ENCODE assay signal across 1 cellular context in the genomic region with DNA sequence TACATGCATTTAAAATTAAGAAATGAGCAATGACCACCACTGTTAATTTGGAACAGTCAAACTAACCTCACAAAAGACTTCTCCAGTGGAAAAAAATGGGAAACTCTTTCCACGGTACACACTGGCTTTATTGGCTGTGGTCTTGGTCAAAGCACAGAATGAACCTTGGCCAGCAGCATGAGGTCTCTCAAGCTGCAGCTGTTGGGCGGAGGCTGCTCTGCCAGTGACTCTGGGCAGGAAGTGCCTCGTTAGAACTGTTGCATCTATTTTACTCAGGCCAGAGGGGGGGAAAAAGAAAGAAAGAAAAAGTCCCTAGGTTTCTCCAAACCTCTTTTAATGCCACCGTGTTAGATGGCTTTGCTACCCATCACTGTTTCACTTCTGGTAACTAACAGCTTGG.
TF ChIP-seq lines count a peak whose summit lies in the region.

No MANE protein-coding gene starts in this region.

TF ChIP-seq in GM12878, 131 proteins besides CTCF, POLR2A, EP300 and RAD21:
- no peak for TF ChIP-seq CBFB (IDR thresholded peaks at IDR 0.05; ENCODE audit: low read depth)
- TF ChIP-seq ZNF207 (IDR thresholded peaks at IDR 0.05; ENCODE audit: borderline replicate concordance) = no peak
- TF ChIP-seq RAD51 (IDR thresholded peaks at IDR 0.05) = no peak
- TF ChIP-seq, protein P1, sequence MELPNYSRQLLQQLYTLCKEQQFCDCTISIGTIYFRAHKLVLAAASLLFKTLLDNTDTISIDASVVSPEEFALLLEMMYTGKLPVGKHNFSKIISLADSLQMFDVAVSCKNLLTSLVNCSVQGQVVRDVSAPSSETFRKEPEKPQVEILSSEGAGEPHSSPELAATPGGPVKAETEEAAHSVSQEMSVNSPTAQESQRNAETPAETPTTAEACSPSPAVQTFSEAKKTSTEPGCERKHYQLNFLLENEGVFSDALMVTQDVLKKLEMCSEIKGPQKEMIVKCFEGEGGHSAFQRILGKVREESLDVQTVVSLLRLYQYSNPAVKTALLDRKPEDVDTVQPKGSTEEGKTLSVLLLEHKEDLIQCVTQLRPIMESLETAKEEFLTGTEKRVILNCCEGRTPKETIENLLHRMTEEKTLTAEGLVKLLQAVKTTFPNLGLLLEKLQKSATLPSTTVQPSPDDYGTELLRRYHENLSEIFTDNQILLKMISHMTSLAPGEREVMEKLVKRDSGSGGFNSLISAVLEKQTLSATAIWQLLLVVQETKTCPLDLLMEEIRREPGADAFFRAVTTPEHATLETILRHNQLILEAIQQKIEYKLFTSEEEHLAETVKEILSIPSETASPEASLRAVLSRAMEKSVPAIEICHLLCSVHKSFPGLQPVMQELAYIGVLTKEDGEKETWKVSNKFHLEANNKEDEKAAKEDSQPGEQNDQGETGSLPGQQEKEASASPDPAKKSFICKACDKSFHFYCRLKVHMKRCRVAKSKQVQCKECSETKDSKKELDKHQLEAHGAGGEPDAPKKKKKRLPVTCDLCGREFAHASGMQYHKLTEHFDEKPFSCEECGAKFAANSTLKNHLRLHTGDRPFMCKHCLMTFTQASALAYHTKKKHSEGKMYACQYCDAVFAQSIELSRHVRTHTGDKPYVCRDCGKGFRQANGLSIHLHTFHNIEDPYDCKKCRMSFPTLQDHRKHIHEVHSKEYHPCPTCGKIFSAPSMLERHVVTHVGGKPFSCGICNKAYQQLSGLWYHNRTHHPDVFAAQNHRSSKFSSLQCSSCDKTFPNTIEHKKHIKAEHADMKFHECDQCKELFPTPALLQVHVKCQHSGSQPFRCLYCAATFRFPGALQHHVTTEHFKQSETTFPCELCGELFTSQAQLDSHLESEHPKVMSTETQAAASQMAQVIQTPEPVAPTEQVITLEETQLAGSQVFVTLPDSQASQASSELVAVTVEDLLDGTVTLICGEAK (IDR thresholded peaks at IDR 0.05; ENCODE audit: borderline replicate concordance) = no peak
- no peak for TF ChIP-seq CHD4 (IDR thresholded peaks at IDR 0.05)
- TF ChIP-seq RBBP5 (conservative IDR thresholded peaks at IDR 0.05) = no peak
- TF ChIP-seq, protein P2, sequence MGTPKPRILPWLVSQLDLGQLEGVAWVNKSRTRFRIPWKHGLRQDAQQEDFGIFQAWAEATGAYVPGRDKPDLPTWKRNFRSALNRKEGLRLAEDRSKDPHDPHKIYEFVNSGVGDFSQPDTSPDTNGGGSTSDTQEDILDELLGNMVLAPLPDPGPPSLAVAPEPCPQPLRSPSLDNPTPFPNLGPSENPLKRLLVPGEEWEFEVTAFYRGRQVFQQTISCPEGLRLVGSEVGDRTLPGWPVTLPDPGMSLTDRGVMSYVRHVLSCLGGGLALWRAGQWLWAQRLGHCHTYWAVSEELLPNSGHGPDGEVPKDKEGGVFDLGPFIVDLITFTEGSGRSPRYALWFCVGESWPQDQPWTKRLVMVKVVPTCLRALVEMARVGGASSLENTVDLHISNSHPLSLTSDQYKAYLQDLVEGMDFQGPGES (IDR thresholded peaks at IDR 0.05) = no peak
